ENCODE assay signal across 31 cellular contexts in the genomic region with DNA sequence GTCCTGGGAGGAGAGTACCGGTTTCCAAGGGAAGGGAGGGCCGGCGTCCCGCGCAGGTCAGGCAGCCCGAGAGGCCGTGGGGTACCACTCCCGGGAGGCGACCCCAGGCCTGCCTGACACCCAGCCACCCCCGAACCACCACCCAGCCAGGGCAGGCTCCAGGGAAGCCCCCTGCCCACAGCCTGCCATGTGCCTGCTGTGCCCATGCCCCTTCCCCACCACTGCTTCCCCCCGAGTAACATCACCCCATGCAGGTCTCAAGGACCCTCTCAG.
"Had no signal": no experiment of that assay in that cellular context is flagged by ENCODE, and none has a peak within 500 bp of the region (broad histone marks: within the 10 kb centered on the region; RNA-seq: fewer than 3 reads in every experiment).

No MANE protein-coding gene starts in this region.

- H3K27me3 Mint-ChIP-seq: activated naive CD8-positive, alpha-beta T cell; T-cell had no signal

- DNase-seq: activated CD4-positive, alpha-beta memory T cell treated with anti-CD3 and anti-CD28 coated beads, Interleukin-2, amount 10 ng/mL, durations not matched to agents 7 days and 5 days; activated CD4-positive, alpha-beta T cell treated with anti-CD3 and anti-CD28 coated beads for 1 hour; activated CD4-positive, alpha-beta T cell treated with anti-CD3 and anti-CD28 coated beads for 48 hours; activated CD4-positive, CD25-positive, alpha-beta regulatory T cell; activated CD8-positive, alpha-beta memory T cell treated with anti-CD3 and anti-CD28 coated beads for 24 hours; activated CD8-positive, alpha-beta memory T cell treated with anti-CD3 and anti-CD28 coated beads, Interleukin-2, amount 10 ng/mL, durations not matched to agents 7 days and 5 days; activated CD8-positive, alpha-beta memory T cell treated with anti-CD3 and anti-CD28 coated beads, Interleukin-2, amount 50 U/mL, for 48 hours; activated effector memory CD4-positive, alpha-beta T cell treated with Interleukin-2 at 50 U/mL for 16 hours; activated naive CD4-positive, alpha-beta T cell treated with anti-CD3 and anti-CD28 coated beads, Interleukin-2, amount 10 ng/mL, durations not matched to agents 7 days and 5 days; activated naive CD8-positive, alpha-beta T cell treated with anti-CD3 and anti-CD28 coated beads, Interleukin-2, amount 50 U/mL, for 24 hours; activated T-cell treated with anti-CD3 and anti-CD28 coated beads, Interleukin-2, amount 50 U/mL, for 48 hours; anterior cingulate cortex; brain microvascular endothelial cell; MM.1S; MV-4-11; NCI-H1092; NCI-H1436 treated with DMSO at 0.1 percent for 48 hours; NCI-H2029; NCI-H345; NCI-H524 treated with DMSO at 0.1 percent for 48 hours; PC-3; Peyer's patch; SHP77 treated with DMSO at 0.1 percent for 48 hours; SK-N-SH; T-cell; T-helper 2 cell; T-helper 9 cell had no signal

- H3K27ac ChIP-seq: brain microvascular endothelial cell, KMS-11, Peyer's patch, SJSA1, VCaP had no signal

- H3K27me3 ChIP-seq: brain microvascular endothelial cell, Peyer's patch, SJSA1 had no signal

- H3K9me3 Mint-ChIP-seq: activated CD4-positive, alpha-beta memory T cell treated with anti-CD3 and anti-CD28 coated beads, Interleukin-2, amount 10 ng/mL, durations not matched to agents 7 days and 5 days; activated naive CD4-positive, alpha-beta T cell treated with anti-CD3 and anti-CD28 coated beads, Interleukin-2, amount 10 ng/mL, durations not matched to agents 7 days and 5 days; activated naive CD8-positive, alpha-beta T cell treated with anti-CD3 and anti-CD28 coated beads, Interleukin-2, amount 50 U/mL, for 24 hours; T-cell had no signal

- H3K36me3 ChIP-seq: brain microvascular endothelial cell, Peyer's patch had no signal

- ATAC-seq: activated CD8-positive, alpha-beta memory T cell treated with anti-CD3 and anti-CD28 coated beads, Interleukin-2, amount 10 ng/mL, durations not matched to agents 7 days and 5 days; activated naive CD8-positive, alpha-beta T cell treated with anti-CD3 and anti-CD28 coated beads, Interleukin-2, amount 50 U/mL, for 24 hours; PC-3; T-cell had no signal

- H3K4me3 ChIP-seq: Peyer's patch, SJSA1 had no signal

- H3K4me3 Mint-ChIP-seq: activated CD4-positive, alpha-beta memory T cell treated with anti-CD3 and anti-CD28 coated beads, Interleukin-2, amount 10 ng/mL, durations not matched to agents 7 days and 5 days; activated CD8-positive, alpha-beta memory T cell treated with anti-CD3 and anti-CD28 coated beads, Interleukin-2, amount 10 ng/mL, durations not matched to agents 7 days and 5 days; activated naive CD8-positive, alpha-beta T cell; activated naive CD8-positive, alpha-beta T cell treated with anti-CD3 and anti-CD28 coated beads, Interleukin-2, amount 50 U/mL, for 24 hours had no signal

- H3K27ac Mint-ChIP-seq: activated CD4-positive, alpha-beta memory T cell treated with anti-CD3 and anti-CD28 coated beads, Interleukin-2, amount 10 ng/mL, durations not matched to agents 7 days and 5 days; activated CD8-positive, alpha-beta memory T cell treated with anti-CD3 and anti-CD28 coated beads, Interleukin-2, amount 10 ng/mL, durations not matched to agents 7 days and 5 days; activated naive CD4-positive, alpha-beta T cell treated with anti-CD3 and anti-CD28 coated beads, Interleukin-2, amount 10 ng/mL, durations not matched to agents 7 days and 5 days; activated naive CD8-positive, alpha-beta T cell; activated naive CD8-positive, alpha-beta T cell treated with anti-CD3 and anti-CD28 coated beads, Interleukin-2, amount 50 U/mL, for 24 hours; T-cell had no signal

- H3K9me3 ChIP-seq: Peyer's patch, SJSA1, SK-N-SH had no signal

- H3K36me3 Mint-ChIP-seq: activated CD8-positive, alpha-beta memory T cell treated with anti-CD3 and anti-CD28 coated beads, Interleukin-2, amount 10 ng/mL, durations not matched to agents 7 days and 5 days; activated naive CD4-positive, alpha-beta T cell treated with anti-CD3 and anti-CD28 coated beads, Interleukin-2, amount 10 ng/mL, durations not matched to agents 7 days and 5 days; activated naive CD8-positive, alpha-beta T cell; T-cell had no signal
